Comparison of ENCODE assay signal across 8 cellular contexts in genomic region chr19:14369399-14370168, GRCh38. TPM values are rescaled to one million over a fixed set of nuclear protein-coding genes. Genes with fewer than 3 reads are reported as not detected.
DNase-seq lines count a peak whose midpoint lies in the region; ATAC-seq and TF ChIP-seq lines count a peak whose summit lies in the region.

No MANE protein-coding gene starts in this region.

- H3K9me3 ChIP-seq in CD4-positive, alpha-beta memory T cell (ENCODE audit: control insufficient read depth in 1 of 2, low read length in 2 of 2) = no peaks in the 10 kb centered on the region
- H3K9me3 ChIP-seq in SK-N-MC (ENCODE audit: low read depth, low read length) = no peaks in the 10 kb centered on the region
- H3K9me3 ChIP-seq in naive thymus-derived CD4-positive, alpha-beta T cell (ENCODE audit: control insufficient read depth in 2 of 3, low read length in 3 of 3) = no peaks in the 10 kb centered on the region
- H3K9me3 ChIP-seq in stomach = no peaks in the 10 kb centered on the region

- DNase-seq in CD4-positive, alpha-beta memory T cell = peak; percentile 80 to 98 (median 85)
- DNase-seq in SK-N-MC (ENCODE audit: low read depth, low spot score) (no peak), stomach (no peak), NCI-H748 treated with DMSO at 0.1 percent for 48 hours (lab: John Stamatoyannopoulos, UW) (no peak), NCI-H146 (lab: John Stamatoyannopoulos, UW) (no peak)
- peak; percentile 59 to 96 (median 77) for DNase-seq in naive thymus-derived CD4-positive, alpha-beta T cell

- H3K4me3 Mint-ChIP-seq in CD4-positive, alpha-beta memory T cell = peak overlapping the region; percentile 80 to 92 (median 88)
- H3K4me3 Mint-ChIP-seq in activated naive CD8-positive, alpha-beta T cell = peak overlapping the region; percentile 90
- H3K4me3 Mint-ChIP-seq in naive thymus-derived CD4-positive, alpha-beta T cell = peak overlapping the region; percentile 70 to 91 (median 88)

- TF ChIP-seq EP300 in stomach (IDR thresholded peaks at IDR 0.05) = no peak

- H3K27me3 Mint-ChIP-seq in CD4-positive, alpha-beta memory T cell = no peaks in the 10 kb centered on the region
- H3K27me3 Mint-ChIP-seq in activated naive CD8-positive, alpha-beta T cell = no peaks in the 10 kb centered on the region
- no peaks in the 10 kb centered on the region for H3K27me3 Mint-ChIP-seq in naive thymus-derived CD4-positive, alpha-beta T cell

- no peak for TF ChIP-seq CTCF in stomach (IDR thresholded peaks at IDR 0.05)

- peak overlapping the region; percentile 44 to 63 for H3K4me3 ChIP-seq in CD4-positive, alpha-beta memory T cell (ENCODE audit: low read length in 2 of 2)
- H3K4me3 ChIP-seq in SK-N-MC (no peak overlapping the region), stomach (no peak overlapping the region)
- peak overlapping the region; percentile 75 for H3K4me3 ChIP-seq in naive thymus-derived CD4-positive, alpha-beta T cell (ENCODE audit: low read length)

- peak; percentile 80 for ATAC-seq in naive thymus-derived CD4-positive, alpha-beta T cell
- no peak for ATAC-seq in HG03175 (IDR thresholded peaks at IDR 0.05; ENCODE audit: unreplicated experiment)

- H3K9ac ChIP-seq in SK-N-MC (ENCODE audit: insufficient read length) = peak overlapping the region; percentile 62

- CTCF ChIA-PET in CD4-positive, alpha-beta memory T cell (lab: Charles Lee; ENCODE audit: partially characterized antibody) = interaction anchor here (0.7 to 3.7 kb wide), 8 partner anchors 12 to 233 kb away, joined by 3 to 44 read pairs (median 4); partner anchors contain the start of genes ADGRE5 and ASF1B
- CTCF ChIA-PET in naive thymus-derived CD4-positive, alpha-beta T cell (lab: Charles Lee) = interaction anchor here (0.6 to 1.4 kb wide), 6 partner anchors 7 to 32 kb away, joined by 3 to 7 read pairs (median 3); partner anchors contain the start of gene ADGRE5

- no peaks in the 10 kb centered on the region for H3K36me3 ChIP-seq in CD4-positive, alpha-beta memory T cell (ENCODE audit: insufficient read depth, low read length)
- no peaks in the 10 kb centered on the region for H3K36me3 ChIP-seq in SK-N-MC (ENCODE audit: insufficient read depth, low read length)
- no peaks in the 10 kb centered on the region for H3K36me3 ChIP-seq in naive thymus-derived CD4-positive, alpha-beta T cell (ENCODE audit: control insufficient read depth in 2 of 3, insufficient read depth in 3 of 3, low read length in 3 of 3)
- no peaks in the 10 kb centered on the region for H3K36me3 ChIP-seq in stomach

- WGBS in stomach, 5 donors = 44 to 54% (median 53%) methylated on average over 18 to 19 of the region's 19 CpGs

- H3K4me1 ChIP-seq in CD4-positive, alpha-beta memory T cell (ENCODE audit: insufficient read depth, low read length) = peaks cover 96% of the 10 kb centered on the region
- H3K4me1 ChIP-seq in naive thymus-derived CD4-positive, alpha-beta T cell (ENCODE audit: control insufficient read depth in 2 of 2, insufficient read depth in 2 of 2, low read length in 2 of 2) = peaks cover 73 to 89% of the 10 kb centered on the region in 2 donors
- peaks cover 0 to 65% (median 14%) of the 10 kb centered on the region in 4 donors for H3K4me1 ChIP-seq in stomach

- TF ChIP-seq POLR2A in stomach (IDR thresholded peaks at IDR 0.05) = no peak

- peak overlapping the region; percentile 100 for H3K27ac ChIP-seq in CD4-positive, alpha-beta memory T cell (ENCODE audit: low read depth, low read length)
- H3K27ac ChIP-seq in SK-N-MC (no peak overlapping the region), stomach (peak overlapping the region; percentile 32 to 87 (median 79))
- H3K27ac ChIP-seq in naive thymus-derived CD4-positive, alpha-beta T cell (ENCODE audit: low read depth, low read length) = peak overlapping the region; percentile 99

- H3K36me3 Mint-ChIP-seq in CD4-positive, alpha-beta memory T cell = peaks cover 0 to 3% of the 10 kb centered on the region in 2 donors
- peaks cover 2% of the 10 kb centered on the region for H3K36me3 Mint-ChIP-seq in activated naive CD8-positive, alpha-beta T cell
- peaks cover 0 to 11% (median 0%) of the 10 kb centered on the region in 5 donors for H3K36me3 Mint-ChIP-seq in naive thymus-derived CD4-positive, alpha-beta T cell

- POLR2A ChIA-PET in CD4-positive, alpha-beta memory T cell (lab: Charles Lee; ENCODE audit: partially characterized antibody) = interaction anchor here (0.6 to 18.6 kb wide), 7 partner anchors 8 to 163 kb away, joined by 3 to 585 read pairs (median 4); partner anchors contain the start of genes ADGRE5 and DNAJB1
- POLR2A ChIA-PET in naive thymus-derived CD4-positive, alpha-beta T cell (lab: Charles Lee) = interaction anchor here (0.7 to 23.0 kb wide), 7 partner anchors 10 to 50 kb away, joined by 3 to 433 read pairs (median 4); partner anchors contain the start of genes ADGRE5 and DDX39A

- H3K27me3 ChIP-seq in CD4-positive, alpha-beta memory T cell (ENCODE audit: insufficient read depth, low read length) = no peaks in the 10 kb centered on the region
- H3K27me3 ChIP-seq in naive thymus-derived CD4-positive, alpha-beta T cell (ENCODE audit: control insufficient read depth in 2 of 2, insufficient read depth in 2 of 2, low read length in 2 of 2) = no peaks in the 10 kb centered on the region
- H3K27me3 ChIP-seq in stomach = no peaks in the 10 kb centered on the region

- H3K9me3 Mint-ChIP-seq in CD4-positive, alpha-beta memory T cell = no peaks in the 10 kb centered on the region
- H3K9me3 Mint-ChIP-seq in activated naive CD8-positive, alpha-beta T cell (ENCODE audit: low read depth) = no peaks in the 10 kb centered on the region
- peaks cover 0 to 2% (median 0%) of the 10 kb centered on the region in 11 donors for H3K9me3 Mint-ChIP-seq in naive thymus-derived CD4-positive, alpha-beta T cell

- peaks cover 36 to 77% (median 56%) of the 10 kb centered on the region in 4 donors for H3K4me1 Mint-ChIP-seq in CD4-positive, alpha-beta memory T cell
- H3K4me1 Mint-ChIP-seq in activated naive CD8-positive, alpha-beta T cell (ENCODE audit: low read depth) = peaks cover 71% of the 10 kb centered on the region
- H3K4me1 Mint-ChIP-seq in naive thymus-derived CD4-positive, alpha-beta T cell = peaks cover 36 to 86% (median 70%) of the 10 kb centered on the region in 7 donors

- intact Hi-C loops in CD4-positive, alpha-beta memory T cell (cut with micrococcal nuclease) = loop anchor here (1.0 to 2.0 kb wide), 2 partner anchors 12 to 49 kb away; partner anchors contain the start of genes ADGRE5 and DDX39A
- intact Hi-C loops in naive thymus-derived CD4-positive, alpha-beta T cell (cut with micrococcal nuclease) = loop anchor here (1.0 to 10.0 kb wide), 7 partner anchors 8 to 1587 kb away; partner anchors contain the start of genes ADGRE5 (in 1 of the 2), IER2 (in 1 of the 2), JUNB (in 1 of the 2) and STX10 (in 1 of the 2)
- intact Hi-C loops in stomach (cut with DNase I; ENCODE audit: low total_unique reads) = no loop called here

- peak overlapping the region; percentile 89 to 100 (median 98) for H3K27ac Mint-ChIP-seq in CD4-positive, alpha-beta memory T cell
- H3K27ac Mint-ChIP-seq in activated naive CD8-positive, alpha-beta T cell = peak overlapping the region; percentile 100
- peak overlapping the region; percentile 94 to 100 (median 98) for H3K27ac Mint-ChIP-seq in naive thymus-derived CD4-positive, alpha-beta T cell

RNA-seq across cellular contexts. Expression of gene ADGRE5, which starts 11.7 kb away (rescaled TPM):
- total RNA-seq in CD4-positive, alpha-beta memory T cell = 100 to 1,000 TPM; 170 to 173 TPM
- polyA plus RNA-seq in CD4-positive, alpha-beta memory T cell = 100 to 1,000 TPM; 211 to 275 TPM
- total RNA-seq in naive thymus-derived CD4-positive, alpha-beta T cell = 1,000 to 10,000 TPM in 1 of 5 experiments, 100 to 1,000 TPM in 4; 128 to 1,529 (median 215) TPM
- 100 to 1,000 TPM; 122 to 214 TPM for polyA plus RNA-seq in naive thymus-derived CD4-positive, alpha-beta T cell
- total RNA-seq in stomach = 100 to 1,000 TPM in 1 of 5 donors, 10 to 100 TPM in 4; 12.3 to 128 (median 52.5) TPM
- 10 to 100 TPM; 11.4 to 26.5 (median 12.1) TPM for polyA plus RNA-seq in stomach

RNA-seq across cellular contexts. Expression of gene DDX39A, which starts 49.6 kb away (rescaled TPM):
- 100 to 1,000 TPM; 148 TPM for total RNA-seq in CD4-positive, alpha-beta memory T cell
- polyA plus RNA-seq in CD4-positive, alpha-beta memory T cell = 100 to 1,000 TPM in 1 of 2 donors, 10 to 100 TPM in 1; 95.0 to 145 TPM
- 100 to 1,000 TPM; 135 to 288 (median 215) TPM for total RNA-seq in naive thymus-derived CD4-positive, alpha-beta T cell
- 100 to 1,000 TPM in 1 of 2 donors, 10 to 100 TPM in 1; 98.6 to 134 TPM for polyA plus RNA-seq in naive thymus-derived CD4-positive, alpha-beta T cell
- total RNA-seq in stomach = 100 to 1,000 TPM in 3 of 5 donors, 10 to 100 TPM in 2; 37.1 to 298 (median 107) TPM
- 100 to 1,000 TPM in 2 of 3 donors, 10 to 100 TPM in 1; 68.3 to 136 (median 114) TPM for polyA plus RNA-seq in stomach

Comparison
In these comparisons a context has a peak if more than half of its experiments do, and no peak if none do; other contexts are left out.
1. DNase-seq: peak in CD4-positive, alpha-beta memory T cell (5 of 5) and naive thymus-derived CD4-positive, alpha-beta T cell (9 of 9); none in SK-N-MC (single experiment), stomach (single experiment), NCI-H748 treated with DMSO at 0.1 percent for 48 hours (single experiment) and NCI-H146 (single experiment).
2. H3K4me3 ChIP-seq: peak in CD4-positive, alpha-beta memory T cell (2 of 2) and naive thymus-derived CD4-positive, alpha-beta T cell (single experiment); none in SK-N-MC (single experiment) and stomach (0 of 4).
3. Peak in every context shown above with its lines, with median percentiles within 50 percentile points of each other: H3K27ac Mint-ChIP-seq and H3K4me3 Mint-ChIP-seq.